ENCODE assay signal across 11 cellular contexts in genomic region chr10:14750900-14751575, GRCh38. TPM values are rescaled to one million over a fixed set of nuclear protein-coding genes. Genes with fewer than 3 reads are reported as not detected.
DNase-seq lines count a peak whose midpoint lies in the region; ATAC-seq lines count a peak whose summit lies in the region.
"Had no signal": no experiment of that assay in that cellular context is flagged by ENCODE, and none has a peak within 500 bp of the region (broad histone marks: within the 10 kb centered on the region; RNA-seq: fewer than 3 reads in every experiment).

No MANE protein-coding gene starts in this region.

- H3K4ac ChIP-seq in mesendoderm (ENCODE audit: low read depth, low read length): no peak overlapping the region

- no peak overlapping the region for H3K4me3 ChIP-seq in mesendoderm (ENCODE audit: low read length)
- no peak overlapping the region for H3K4me3 ChIP-seq in urinary bladder (ENCODE audit: low read depth, low read length)
- H3K4me3 ChIP-seq: HAP-1, K562 had no signal

- DNase-seq in NCI-H748 (lab: John Stamatoyannopoulos, UW; ENCODE audit: unreplicated experiment) (peak; percentile 57), NCI-H748 treated with DMSO at 0.1 percent for 48 hours (lab: John Stamatoyannopoulos, UW) (no peak), SK-N-DZ (ENCODE audit: low spot score) (peak; percentile 78), mesendoderm (no peak), DMS79 treated with DMSO at 0.1 percent for 48 hours (lab: John Stamatoyannopoulos, UW) (no peak), NCI-H2107 (lab: John Stamatoyannopoulos, UW) (no peak)
- DNase-seq: activated CD4-positive, alpha-beta memory T cell treated with anti-CD3 and anti-CD28 coated beads, Interleukin-2, amount 10 ng/mL, durations not matched to agents 7 days and 5 days had no signal

- ATAC-seq in GM21515 (IDR thresholded peaks at IDR 0.05; ENCODE audit: unreplicated experiment): no peak
- ATAC-seq: K562 had no signal

- H3K9ac ChIP-seq in mesendoderm (ENCODE audit: low read length): no peak overlapping the region

- no peaks in the 10 kb centered on the region for H3K79me1 ChIP-seq in mesendoderm (ENCODE audit: low read length)

- no peak overlapping the region for H3K23ac ChIP-seq in mesendoderm (ENCODE audit: low read length)

- no peak overlapping the region for H2BK120ac ChIP-seq in mesendoderm (ENCODE audit: low read depth, low read length)

- no peak overlapping the region for H3K27ac ChIP-seq in mesendoderm (ENCODE audit: low read depth, low read length)
- H3K27ac ChIP-seq in urinary bladder (ENCODE audit: low read depth): peak overlapping the region; percentile 54

- H3K56ac ChIP-seq in mesendoderm (ENCODE audit: low read length): no peak overlapping the region

- no peak overlapping the region for H2AK5ac ChIP-seq in mesendoderm (ENCODE audit: low read length)

- H3K4me1 ChIP-seq in mesendoderm (ENCODE audit: control insufficient read depth, low read depth, low read length) (no peaks in the 10 kb centered on the region), urinary bladder (ENCODE audit: insufficient read depth) (no peaks in the 10 kb centered on the region)
- H3K4me1 ChIP-seq: HAP-1 had no signal

- H3K4me2 ChIP-seq in mesendoderm (ENCODE audit: low read length): no peak overlapping the region

- H2BK5ac ChIP-seq in mesendoderm (ENCODE audit: low read length): no peak overlapping the region

- no peaks in the 10 kb centered on the region for H3K27me3 ChIP-seq in mesendoderm (ENCODE audit: insufficient read depth, low read length, poor library complexity)

- H3K79me2 ChIP-seq in mesendoderm (ENCODE audit: control insufficient read depth, insufficient read depth, low read length): no peaks in the 10 kb centered on the region

- no CpG with 5 or more reads among the region's 7 CpGs for WGBS in mesendoderm (ENCODE audit: extremely low coverage, insufficient coverage, low lambda C conversion rate)
- WGBS in urinary bladder: 72% methylated on average over 7 of the region's 7 CpGs

- H2BK15ac ChIP-seq in mesendoderm (replicated peaks; ENCODE audit: low read depth): no peak overlapping the region

- H3K18ac ChIP-seq in mesendoderm (ENCODE audit: low read length): no peak overlapping the region

- H4K5ac ChIP-seq in mesendoderm (ENCODE audit: low read length): peak overlapping the region; percentile 39

- no peaks in the 10 kb centered on the region for H3K36me3 ChIP-seq in mesendoderm (ENCODE audit: control insufficient read depth, insufficient read depth, low read length)
- no peaks in the 10 kb centered on the region for H3K36me3 ChIP-seq in urinary bladder (ENCODE audit: insufficient read depth)
- H3K36me3 ChIP-seq: HAP-1 had no signal

- no peak overlapping the region for H4K8ac ChIP-seq in mesendoderm (ENCODE audit: low read depth, low read length)

RNA-seq across cellular contexts. Expression of gene FAM107B, which starts 23.7 kb away (rescaled TPM):
- polyA plus RNA-seq in SK-N-DZ (2014; cell fraction: cytosol; rRNA removed): 31.5 and 32.5 TPM in 2 replicates
- 22.0 and 25.5 TPM in 2 replicates for polyA plus RNA-seq in SK-N-DZ (2014; cell fraction: nucleus; rRNA removed)
- polyA plus RNA-seq in mesendoderm (2013, experiment 1 of 2): 38.5 TPM
- 36.3 TPM for polyA plus RNA-seq in mesendoderm (2013, experiment 2 of 2)
- total RNA-seq in urinary bladder: 40.2 TPM
- polyA plus RNA-seq in urinary bladder: 13.6 TPM

Comparison
In these comparisons a context has a peak if more than half of its experiments do, and no peak if none do; other contexts are left out.
1. DNase-seq: peak in NCI-H748 (single experiment) and SK-N-DZ (single experiment); none in NCI-H748 treated with DMSO at 0.1 percent for 48 hours (single experiment), mesendoderm (single experiment), DMS79 treated with DMSO at 0.1 percent for 48 hours (single experiment) and NCI-H2107 (single experiment).